In the genomic region with DNA sequence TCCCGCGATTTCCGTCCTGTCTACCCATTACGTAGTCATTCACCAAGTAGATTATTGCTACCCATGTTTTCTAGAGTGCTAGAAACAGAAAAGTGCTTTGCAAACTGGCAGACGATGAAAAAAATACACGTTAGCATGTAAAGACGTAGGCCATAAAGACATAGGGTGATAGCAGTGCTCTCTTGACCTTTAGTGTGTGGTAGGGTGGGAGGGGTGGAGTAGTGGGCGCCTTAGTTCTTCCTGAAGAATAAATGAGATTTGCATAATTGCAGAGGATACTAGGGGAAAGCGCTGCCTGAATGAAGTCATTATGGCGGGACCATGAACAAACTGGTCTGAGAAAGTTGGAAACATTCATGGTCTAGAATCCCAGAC, we compare ENCODE assay signal across 9 cellular contexts. TPM values are rescaled to one million over a fixed set of nuclear protein-coding genes. Genes with fewer than 3 reads are reported as not detected.
A peak's percentile ranks its signal among the peaks of the same experiment; 100 is the strongest.
DNase-seq lines count a peak whose midpoint lies in the region; ATAC-seq and TF ChIP-seq lines count a peak whose summit lies in the region.
"Had no signal": no experiment of that assay in that cellular context is flagged by ENCODE, and none has a peak within 500 bp of the region (broad histone marks: within the 10 kb centered on the region; RNA-seq: fewer than 3 reads in every experiment).

No MANE protein-coding gene starts in this region.

- H2AFZ ChIP-seq in neuron (ENCODE audit: low read depth, low read length), result peak overlapping the region; percentile 92

- TF ChIP-seq POLR2A in NB4 (IDR thresholded peaks at IDR 0.05; ENCODE audit: extremely low read depth, insufficient read length), result no peak

- DNase-seq in CD4-positive, CD25-positive, alpha-beta regulatory T cell, result no peak
- no peak for DNase-seq in NB4 (ENCODE audit: low read depth)
- no peak for DNase-seq in effector memory CD4-positive, alpha-beta T cell
- no peak for DNase-seq in midbrain (lab: John Stamatoyannopoulos, UW)
- no peak for DNase-seq in posterior cingulate gyrus
- no peak for DNase-seq in HCEC 1CT
- DNase-seq: NCI-H1417 treated with DMSO at 0.1 percent for 48 hours had no signal

- H3K36me3 ChIP-seq in CD4-positive, CD25-positive, alpha-beta regulatory T cell (ENCODE audit: control insufficient read depth, insufficient read depth, low read length), result peaks cover 21% of the 10 kb centered on the region
- H3K36me3 ChIP-seq in effector memory CD4-positive, alpha-beta T cell (ENCODE audit: control insufficient read depth, insufficient read depth, low read length), result no peaks in the 10 kb centered on the region
- peaks cover 6% of the 10 kb centered on the region for H3K36me3 ChIP-seq in neuron (ENCODE audit: insufficient read depth, low read length)

- H3K4me1 Mint-ChIP-seq in CD4-positive, CD25-positive, alpha-beta regulatory T cell, result peaks cover 20 to 28% (median 24%) of the 10 kb centered on the region in 4 donors

- no peak overlapping the region for H3K27ac ChIP-seq in CD4-positive, CD25-positive, alpha-beta regulatory T cell (ENCODE audit: insufficient read depth, low read length, poor library complexity, severe bottlenecking)
- no peak overlapping the region for H3K27ac ChIP-seq in effector memory CD4-positive, alpha-beta T cell (ENCODE audit: insufficient read depth, low read length, poor library complexity, severe bottlenecking)

- H3K27me3 ChIP-seq in CD4-positive, CD25-positive, alpha-beta regulatory T cell (ENCODE audit: control insufficient read depth, insufficient read depth, low read length), result no peaks in the 10 kb centered on the region
- H3K27me3 ChIP-seq in effector memory CD4-positive, alpha-beta T cell (replicated peaks; ENCODE audit: control insufficient read depth, insufficient read depth, low read length, poor library complexity, severe bottlenecking), result no peaks in the 10 kb centered on the region
- H3K27me3 ChIP-seq in neuron (ENCODE audit: insufficient read depth, low read length), result no peaks in the 10 kb centered on the region

- peaks cover 0 to 2% of the 10 kb centered on the region in 2 experiments for H3K9me3 ChIP-seq in CD4-positive, CD25-positive, alpha-beta regulatory T cell (ENCODE audit: control insufficient read depth in 2 of 2, low read length in 2 of 2)
- H3K9me3 ChIP-seq in effector memory CD4-positive, alpha-beta T cell (ENCODE audit: control insufficient read depth, low read length), result no peaks in the 10 kb centered on the region
- H3K9me3 ChIP-seq in neuron (ENCODE audit: low read length), result peaks cover 5% of the 10 kb centered on the region

- H3K27me3 Mint-ChIP-seq in CD4-positive, CD25-positive, alpha-beta regulatory T cell, result no peaks in the 10 kb centered on the region

- intact Hi-C loops in posterior cingulate gyrus (cut with DNase I), result loop anchor here (2.0 kb wide), 1 partner anchor 42 kb away; the partner anchor contains the start of gene ZNF32

- no peak for TF ChIP-seq CTCF in NB4 (IDR thresholded peaks at IDR 0.05; ENCODE audit: low read depth, low read length)

- peak overlapping the region; percentile 74 to 85 (median 80) for H3K27ac Mint-ChIP-seq in CD4-positive, CD25-positive, alpha-beta regulatory T cell

- peaks cover 10% of the 10 kb centered on the region for H3K4me1 ChIP-seq in CD4-positive, CD25-positive, alpha-beta regulatory T cell (ENCODE audit: control insufficient read depth, insufficient read depth, low read length, poor library complexity, severe bottlenecking)
- H3K4me1 ChIP-seq in effector memory CD4-positive, alpha-beta T cell (ENCODE audit: control insufficient read depth, insufficient read depth, low read length, poor library complexity, severe bottlenecking), result peaks cover 5% of the 10 kb centered on the region
- peaks cover 9% of the 10 kb centered on the region for H3K4me1 ChIP-seq in neuron (ENCODE audit: insufficient read depth, low read length)

- H3K9me3 Mint-ChIP-seq in CD4-positive, CD25-positive, alpha-beta regulatory T cell, result peaks cover 0 to 3% (median 0%) of the 10 kb centered on the region in 7 donors

- H3K4me3 Mint-ChIP-seq in CD4-positive, CD25-positive, alpha-beta regulatory T cell, result peak overlapping the region; percentile 85 to 90 (median 88)

- peaks cover 33% of the 10 kb centered on the region for H3K36me3 Mint-ChIP-seq in CD4-positive, CD25-positive, alpha-beta regulatory T cell

- ATAC-seq in CD4-positive, CD25-positive, alpha-beta regulatory T cell (ENCODE audit: low read depth in 2 of 2), result no peak
- no peak for ATAC-seq in HG02588 (IDR thresholded peaks at IDR 0.05; ENCODE audit: unreplicated experiment)

- peak overlapping the region; percentile 66 for H3K4me3 ChIP-seq in CD4-positive, CD25-positive, alpha-beta regulatory T cell (ENCODE audit: low read depth, low read length)
- peak overlapping the region; percentile 65 for H3K4me3 ChIP-seq in NB4 (ENCODE audit: low read depth, low read length)
- peak overlapping the region; percentile 89 for H3K4me3 ChIP-seq in effector memory CD4-positive, alpha-beta T cell (ENCODE audit: insufficient read depth, low read depth, low read length, poor library complexity, severe bottlenecking)
- peak overlapping the region; percentile 67 for H3K4me3 ChIP-seq in neuron (ENCODE audit: low read length)

RNA-seq across cellular contexts. Expression of gene ZNF485, which starts 0.9 kb away (rescaled TPM):
- 2.0 TPM for total RNA-seq in CD4-positive, CD25-positive, alpha-beta regulatory T cell
- polyA plus RNA-seq in CD4-positive, CD25-positive, alpha-beta regulatory T cell, result 1 to 10 TPM; 1.4 to 6.9 (median 3.8) TPM

RNA-seq across cellular contexts. Expression of gene ZNF239, which starts 32.8 kb away (rescaled TPM):
- total RNA-seq in CD4-positive, CD25-positive, alpha-beta regulatory T cell, result 0.81 TPM
- 1 to 10 TPM in 3 of 4 donors, under 1 TPM in 1; 0.75 to 2.6 (median 1.7) TPM for polyA plus RNA-seq in CD4-positive, CD25-positive, alpha-beta regulatory T cell

RNA-seq across cellular contexts. Expression of gene ZNF32, which starts 41.5 kb away (rescaled TPM):
- 18.6 TPM for total RNA-seq in CD4-positive, CD25-positive, alpha-beta regulatory T cell
- 10 to 100 TPM; 60.4 to 82.7 (median 76.0) TPM for polyA plus RNA-seq in CD4-positive, CD25-positive, alpha-beta regulatory T cell
